Comparison of ENCODE assay signal across 1 cellular context in the genomic region with DNA sequence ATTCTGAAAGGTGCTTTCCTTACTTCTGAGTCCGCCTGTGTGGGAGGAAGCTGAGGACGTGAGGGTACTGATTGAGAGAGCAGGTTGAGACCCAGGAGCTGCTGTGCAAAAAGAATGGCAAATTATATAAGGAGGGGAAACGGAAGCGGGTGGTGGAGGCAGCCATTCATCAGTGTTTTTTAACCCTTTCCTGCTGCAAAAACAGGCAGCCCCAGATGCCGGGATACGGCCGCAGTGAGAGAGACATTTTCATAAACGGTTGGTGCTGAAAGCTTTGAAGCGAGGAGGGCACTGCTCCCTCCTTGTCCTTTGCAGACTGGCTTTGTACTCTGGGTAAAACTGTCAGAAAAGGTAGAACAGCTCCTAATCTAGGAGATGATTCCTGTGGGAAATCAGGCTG.
TF ChIP-seq lines count a peak whose summit lies in the region.

No MANE protein-coding gene starts in this region.

TF ChIP-seq in H1, 55 proteins besides CTCF, POLR2A, EP300 and RAD21:
- TF ChIP-seq RXRA (IDR thresholded peaks at IDR 0.05; ENCODE audit: insufficient read depth, low read depth, low read length) (no peak), YY1 (IDR thresholded peaks at IDR 0.05; ENCODE audit: low read depth, low read length) (0 out of 2 replicates have a peak, but pooled peaks have one; percentile 18)
